Comparison of ENCODE assay signal across 19 cellular contexts in the genomic region with DNA sequence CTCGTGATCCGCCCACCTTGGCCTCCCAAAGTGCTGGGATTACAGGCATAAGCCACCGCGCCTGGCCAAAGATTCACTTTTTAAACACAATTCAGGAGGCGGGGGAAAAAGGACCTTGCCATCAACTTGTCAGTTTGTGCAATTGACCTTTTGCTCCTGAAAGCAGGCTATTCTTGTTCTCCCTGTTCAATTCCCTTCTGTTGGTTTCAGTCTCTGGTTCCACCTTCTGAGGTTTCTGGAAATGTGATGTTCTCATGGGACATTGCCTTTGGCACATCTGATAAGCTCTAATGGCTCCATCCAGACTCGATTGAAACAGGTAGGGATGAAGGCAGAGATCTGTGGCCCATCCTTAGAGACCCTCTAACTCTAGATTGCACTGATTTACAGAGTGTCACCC. TPM values are rescaled to one million over a fixed set of nuclear protein-coding genes. Genes with fewer than 3 reads are reported as not detected.
"Had no signal": no experiment of that assay in that cellular context is flagged by ENCODE, and none has a peak within 500 bp of the region (broad histone marks: within the 10 kb centered on the region; RNA-seq: fewer than 3 reads in every experiment).

No MANE protein-coding gene starts in this region.

- H3K4me3 Mint-ChIP-seq: effector memory CD8-positive, alpha-beta T cell; immature natural killer cell; naive thymus-derived CD4-positive, alpha-beta T cell; neural progenitor cell; stimulated activated naive CD8-positive, alpha-beta T cell treated with anti-CD3 and anti-CD28 coated beads, Interleukin-15, Interleukin-2, amounts not matched to agents 100 ng/mL and 50 ng/mL, for 24 hours had no signal

- H3K4me3 ChIP-seq: adrenal gland, heart right ventricle, neural progenitor cell, prostate gland, right atrium auricular region, transverse colon had no signal

- H3K9me3 ChIP-seq: adrenal gland, heart right ventricle, prostate gland, right atrium auricular region, transverse colon had no signal

- H3K27ac Mint-ChIP-seq: effector memory CD8-positive, alpha-beta T cell; immature natural killer cell; naive thymus-derived CD4-positive, alpha-beta T cell; neural progenitor cell; stimulated activated naive CD8-positive, alpha-beta T cell treated with anti-CD3 and anti-CD28 coated beads, Interleukin-15, Interleukin-2, amounts not matched to agents 100 ng/mL and 50 ng/mL, for 24 hours had no signal

- H3K9ac ChIP-seq: neural progenitor cell had no signal

- H3K27ac ChIP-seq: adrenal gland, neural progenitor cell, prostate gland, right atrium auricular region, transverse colon, VCaP had no signal

- H3K9me3 Mint-ChIP-seq: activated naive CD4-positive, alpha-beta T cell treated with anti-CD3 and anti-CD28 coated beads, Interleukin-2, amount 50 U/mL, for 72 hours; effector memory CD8-positive, alpha-beta T cell; immature natural killer cell; naive thymus-derived CD4-positive, alpha-beta T cell; neural progenitor cell; stimulated activated naive CD8-positive, alpha-beta T cell treated with anti-CD3 and anti-CD28 coated beads, Interleukin-15, Interleukin-2, amounts not matched to agents 100 ng/mL and 50 ng/mL, for 24 hours had no signal

- DNase-seq: activated CD4-positive, alpha-beta T cell treated with anti-CD3 and anti-CD28 coated beads for 1 hour; activated CD4-positive, alpha-beta T cell treated with anti-CD3 and anti-CD28 coated beads, Interleukin-2, amount 50 U/mL, for 48 hours; activated gamma-delta T cell; adrenal gland; effector memory CD8-positive, alpha-beta T cell; heart right ventricle; immature natural killer cell; mesendoderm; naive thymus-derived CD4-positive, alpha-beta T cell; stimulated activated CD4-positive, alpha-beta T cell treated with anti-CD3 and anti-CD28 coated beads, Interleukin-15, amount 100 ng/mL, for 24 hours; stimulated activated CD4-positive, alpha-beta T cell treated with anti-CD3 and anti-CD28 coated beads, Interleukin-2, amount 100 ng/mL, for 48 hours; T-helper 2 cell; transverse colon had no signal

- ATAC-seq: activated naive CD4-positive, alpha-beta T cell treated with anti-CD3 and anti-CD28 coated beads, Interleukin-2, amount 50 U/mL, for 72 hours; effector memory CD8-positive, alpha-beta T cell; heart right ventricle; naive thymus-derived CD4-positive, alpha-beta T cell had no signal

- H3K4me2 ChIP-seq: neural progenitor cell had no signal

- H3K4me1 Mint-ChIP-seq: immature natural killer cell had no signal

- H3K36me3 ChIP-seq: adrenal gland, heart right ventricle, neural progenitor cell, prostate gland, right atrium auricular region, transverse colon had no signal

- H3K4me1 ChIP-seq: prostate gland had no signal

- H3K36me3 Mint-ChIP-seq: activated naive CD4-positive, alpha-beta T cell treated with anti-CD3 and anti-CD28 coated beads, Interleukin-2, amount 50 U/mL, for 72 hours; immature natural killer cell; naive thymus-derived CD4-positive, alpha-beta T cell; neural progenitor cell had no signal

- H3K27me3 ChIP-seq: adrenal gland, neural progenitor cell, right atrium auricular region, transverse colon had no signal

- H2AFZ ChIP-seq: neural progenitor cell had no signal

RNA-seq across cellular contexts. Expression of a gene that starts 23.0 kb away (rescaled TPM):
- polyA plus RNA-seq: immature natural killer cell; naive thymus-derived CD4-positive, alpha-beta T cell had no signal
